In the genomic region with DNA sequence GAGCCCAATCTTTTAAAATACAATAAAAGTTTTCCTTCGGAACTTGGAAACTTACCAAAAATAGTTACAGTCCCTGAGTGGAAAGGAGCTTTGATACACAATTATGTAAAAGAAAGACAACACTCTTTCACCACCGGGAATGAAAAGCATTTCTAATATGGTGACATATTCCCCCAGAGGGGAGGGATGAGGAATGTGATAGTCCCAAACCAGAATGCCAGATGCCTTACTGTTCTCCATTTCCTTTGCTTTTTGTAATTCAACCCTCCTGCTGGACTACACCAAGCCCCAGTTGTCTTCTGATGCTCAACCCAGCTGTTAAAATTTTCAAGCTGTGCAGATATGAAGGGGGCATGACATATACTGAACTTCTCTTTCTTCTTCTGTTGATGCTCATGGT, we compare ENCODE assay signal across 1 cellular context.
TF ChIP-seq lines count a peak whose summit lies in the region.

No MANE protein-coding gene starts in this region.

TF ChIP-seq in SK-N-SH, 30 proteins besides CTCF, POLR2A, EP300 and RAD21 (continued from another document):
- TF ChIP-seq MAX (IDR thresholded peaks at IDR 0.05; ENCODE audit: low read depth) (no peak), TCF12 (IDR thresholded peaks at IDR 0.05) (peak; percentile 44)
TF ChIP-seq in SK-N-SH: peak in this region for 1.
